ENCODE assay signal across 19 cellular contexts in the genomic region with DNA sequence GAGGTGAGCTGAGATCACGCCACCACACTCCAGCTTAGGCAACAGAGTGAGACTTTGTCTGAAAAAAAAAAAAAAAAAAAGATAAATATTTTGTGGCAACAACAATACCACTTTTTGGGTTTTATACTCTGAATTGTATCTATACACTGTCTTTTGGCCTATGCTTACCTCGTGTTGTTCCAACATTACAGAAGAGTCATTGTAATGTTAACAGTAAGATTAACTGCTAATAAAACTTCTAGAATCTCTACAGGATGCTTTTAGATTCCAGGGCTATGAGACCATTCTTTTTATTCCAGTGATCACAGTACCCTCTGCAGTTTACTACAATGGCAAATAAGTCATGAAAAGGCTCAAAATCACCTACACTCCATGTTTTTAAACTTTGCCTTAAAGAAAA. TPM values are rescaled to one million over a fixed set of nuclear protein-coding genes. Genes with fewer than 3 reads are reported as not detected.
A peak's percentile ranks its signal among the peaks of the same experiment; 100 is the strongest.
DNase-seq lines count a peak whose midpoint lies in the region; ATAC-seq and TF ChIP-seq lines count a peak whose summit lies in the region.
"Had no signal": no experiment of that assay in that cellular context is flagged by ENCODE, and none has a peak within 500 bp of the region (broad histone marks: within the 10 kb centered on the region; RNA-seq: fewer than 3 reads in every experiment).

No MANE protein-coding gene starts in this region.

- no peak overlapping the region for H3K4me2 ChIP-seq in hepatocyte
- H3K4me2 ChIP-seq: KMS-11 had no signal

- H3K27me3 ChIP-seq in adrenal gland = no peaks in the 10 kb centered on the region
- H3K27me3 ChIP-seq in hepatocyte = no peaks in the 10 kb centered on the region
- no peaks in the 10 kb centered on the region for H3K27me3 ChIP-seq in thoracic aorta (replicated peaks; ENCODE audit: insufficient read depth)
- H3K27me3 ChIP-seq: BLaER1, Peyer's patch had no signal

- intact Hi-C loops in adrenal gland (cut with DNase I) = no loop called here

- H3K9me3 ChIP-seq in adrenal gland (replicated peaks in 1 of 3) (no peaks in the 10 kb centered on the region), hepatocyte (ENCODE audit: low read depth) (no peaks in the 10 kb centered on the region), thoracic aorta (no peaks in the 10 kb centered on the region)
- H3K9me3 ChIP-seq: A549, BLaER1, Peyer's patch had no signal

- DNase-seq in EH (ENCODE audit: low read depth) = peak; percentile 32
- no peak for DNase-seq in adrenal gland
- no peak for DNase-seq in hepatocyte (ENCODE audit: low spot score)
- DNase-seq in thoracic aorta (ENCODE audit: low spot score) = no peak
- no peak for DNase-seq in stimulated activated naive CD4-positive, alpha-beta T cell treated with Interleukin-2 at 50 U/mL for 16 hours (lab: John Stamatoyannopoulos, UW)
- DNase-seq: Calu3; CD8-positive, alpha-beta T cell; DMS153; NCI-H1105; NCI-H2081; NCI-H524 treated with DMSO at 0.1 percent for 48 hours; NCI-H82; Peyer's patch had no signal

- TF ChIP-seq CTCF in adrenal gland (IDR thresholded peaks at IDR 0.05) (no peak), hepatocyte (IDR thresholded peaks at IDR 0.05; ENCODE audit: poor library complexity) (no peak), thoracic aorta (IDR thresholded peaks at IDR 0.05) (no peak)

- H3K27ac ChIP-seq in adrenal gland (peak overlapping the region in 3 of 5 donors; percentile 32 to 63 (median 36)), hepatocyte (peak overlapping the region; percentile 32), thoracic aorta (peak overlapping the region; percentile 13 to 39)
- H3K27ac ChIP-seq: KMS-11, Peyer's patch had no signal

- H3K4me3 ChIP-seq in adrenal gland (no peak overlapping the region), hepatocyte (no peak overlapping the region), thoracic aorta (no peak overlapping the region)
- H3K4me3 ChIP-seq: A549, BLaER1, Peyer's patch had no signal

- WGBS in adrenal gland, 4 donors = 84 to 92% (median 86%) methylated on average over 2 of the region's 2 CpGs
- WGBS in hepatocyte (ENCODE audit: low lambda C conversion rate, missing lambda C conversion rate) = 78% methylated on average over 2 of the region's 2 CpGs

- no peak for TF ChIP-seq POLR2A in adrenal gland (IDR thresholded peaks at IDR 0.05)

- no peaks in the 10 kb centered on the region for H3K79me2 ChIP-seq in hepatocyte

- no peaks in the 10 kb centered on the region for H4K20me1 ChIP-seq in hepatocyte (ENCODE audit: insufficient read depth, poor library complexity, severe bottlenecking)
- H4K20me1 ChIP-seq: BLaER1 had no signal

- no peaks in the 10 kb centered on the region for H3K9me2 ChIP-seq in hepatocyte (replicated peaks; ENCODE audit: insufficient read depth)

- peaks cover 10 to 12% of the 10 kb centered on the region in 2 donors for H3K4me1 ChIP-seq in adrenal gland (replicated peaks in 1 of 2)
- H3K4me1 ChIP-seq in hepatocyte (ENCODE audit: insufficient read depth) = peaks cover 6% of the 10 kb centered on the region
- H3K4me1 ChIP-seq in thoracic aorta (ENCODE audit: control insufficient read depth in 1 of 2, low read depth in 2 of 2) = peaks cover 8 to 29% of the 10 kb centered on the region in 2 donors
- H3K4me1 ChIP-seq: Peyer's patch had no signal

- no peak overlapping the region for H2AFZ ChIP-seq in hepatocyte

- H3K36me3 ChIP-seq in adrenal gland (replicated peaks in 1 of 2) (peaks cover 0 to 25% of the 10 kb centered on the region in 2 donors), hepatocyte (replicated peaks; ENCODE audit: insufficient read depth, low read depth) (peaks cover 4% of the 10 kb centered on the region), thoracic aorta (peaks cover 10% of the 10 kb centered on the region)

- ATAC-seq in thoracic aorta (ENCODE audit: insufficient number of reproducible peaks, low FRiP score, low read depth) = no peak
- no peak for ATAC-seq in GM18868 (IDR thresholded peaks at IDR 0.05; ENCODE audit: unreplicated experiment)
- ATAC-seq in HG02970 (IDR thresholded peaks at IDR 0.05; ENCODE audit: low FRiP score, unreplicated experiment) = no peak
- ATAC-seq: CD8-positive, alpha-beta T cell; HCT116 had no signal

RNA-seq across cellular contexts. Expression of a gene that starts 11.6 kb away (rescaled TPM):
- 10 to 100 TPM in 4 of 8 donors, 1 to 10 TPM in 4; 4.0 to 17.4 (median 10.5) TPM for total RNA-seq in adrenal gland
- 10 to 100 TPM in 1 of 3 donors, 1 to 10 TPM in 2; 5.3 to 12.1 (median 5.9) TPM for polyA plus RNA-seq in adrenal gland
- 13.7 and 14.6 TPM in 2 replicates for total RNA-seq in hepatocyte
- 10.4 and 12.6 TPM in 2 replicates for polyA plus RNA-seq in hepatocyte
- total RNA-seq in thoracic aorta = 10 to 100 TPM in 1 of 2 donors, 1 to 10 TPM in 1; 9.3 to 17.4 TPM
